ENCODE assay signal across 8 cellular contexts in genomic region chr5:142014911-142015584, GRCh38. TPM values are rescaled to one million over a fixed set of nuclear protein-coding genes. Genes with fewer than 3 reads are reported as not detected.
DNase-seq lines count a peak whose midpoint lies in the region; ATAC-seq and TF ChIP-seq lines count a peak whose summit lies in the region.

No MANE protein-coding gene starts in this region.

- TF ChIP-seq CTCF in retinal pigment epithelial cell (conservative IDR thresholded peaks at IDR 0.05; ENCODE audit: low read depth, low read length): peak; percentile 41

- H3K36me3 Mint-ChIP-seq in activated naive CD4-positive, alpha-beta T cell treated with anti-CD3 and anti-CD28 coated beads for 36 hours (ENCODE audit: low read depth): peaks cover 21% of the 10 kb centered on the region

- DNase-seq in NCI-H524 (lab: John Stamatoyannopoulos, UW) (peak; percentile 23 to 63), NCI-H524 treated with DMSO at 0.1 percent for 48 hours (lab: John Stamatoyannopoulos, UW) (no peak), RPMI7951 (ENCODE audit: low read depth) (peak; percentile 50), glomerular endothelial cell (ENCODE audit: extremely low read depth, low read depth, low spot score) (peak; percentile 64), retinal pigment epithelial cell (ENCODE audit: low read depth) (no peak), NCI-H510A treated with DMSO at 0.1 percent for 48 hours (lab: John Stamatoyannopoulos, UW) (no peak)
- DNase-seq in activated naive CD4-positive, alpha-beta T cell treated with anti-CD3 and anti-CD28 coated beads for 36 hours: peak; percentile 72

- peaks cover 4% of the 10 kb centered on the region for H3K9me3 Mint-ChIP-seq in activated naive CD4-positive, alpha-beta T cell treated with anti-CD3 and anti-CD28 coated beads for 36 hours

- H3K27me3 Mint-ChIP-seq in activated naive CD4-positive, alpha-beta T cell treated with anti-CD3 and anti-CD28 coated beads for 36 hours (ENCODE audit: low read depth): no peaks in the 10 kb centered on the region

- H3K4me3 Mint-ChIP-seq in activated naive CD4-positive, alpha-beta T cell treated with anti-CD3 and anti-CD28 coated beads for 36 hours: peak overlapping the region; percentile 28

- H3K4me1 Mint-ChIP-seq in activated naive CD4-positive, alpha-beta T cell treated with anti-CD3 and anti-CD28 coated beads for 36 hours (ENCODE audit: low read depth): peaks cover 70% of the 10 kb centered on the region

- intact Hi-C loops in activated naive CD4-positive, alpha-beta T cell treated with anti-CD3 and anti-CD28 coated beads for 36 hours (cut with micrococcal nuclease): loop anchor here (1.0 to 10.0 kb wide), 13 partner anchors 8 to 1040 kb away; partner anchors contain the start of genes ARAP3 and SPRY4

- ATAC-seq in HG03460 (IDR thresholded peaks at IDR 0.05; ENCODE audit: unreplicated experiment): peak; percentile 24

- no peak overlapping the region for H3K4me3 ChIP-seq in retinal pigment epithelial cell (ENCODE audit: low read length)

- CTCF ChIA-PET in activated naive CD4-positive, alpha-beta T cell treated with anti-CD3 and anti-CD28 coated beads for 36 hours (lab: Charles Lee): interaction anchor here (0.6 to 12.7 kb wide), 21 partner anchors 8 to 1616 kb away, joined by 3 to 137 read pairs (median 5); partner anchors contain the start of genes NDFIP1, PCDH1, PCDHB9 and RNF14

- H3K27ac Mint-ChIP-seq in activated naive CD4-positive, alpha-beta T cell treated with anti-CD3 and anti-CD28 coated beads for 36 hours: peak overlapping the region; percentile 89

RNA-seq across cellular contexts. Expression of gene GNPDA1, which starts 2.2 kb away (rescaled TPM):
- total RNA-seq in RPMI7951 (2014; rRNA removed; shearing (Covaris generic)): 53.5 and 70.5 TPM in 2 replicates
- total RNA-seq in activated naive CD4-positive, alpha-beta T cell treated with anti-CD3 and anti-CD28 coated beads for 36 hours: 100 to 1,000 TPM; 250 to 259 TPM
- total RNA-seq in glomerular endothelial cell: 75.5 and 130 TPM in 2 replicates

RNA-seq across cellular contexts. Expression of gene RNF14, which starts 46.1 kb away (rescaled TPM):
- total RNA-seq in RPMI7951 (2014; rRNA removed; shearing (Covaris generic)): 65.5 and 66.9 TPM in 2 replicates
- 10 to 100 TPM; 29.8 to 35.6 TPM for total RNA-seq in activated naive CD4-positive, alpha-beta T cell treated with anti-CD3 and anti-CD28 coated beads for 36 hours
- total RNA-seq in glomerular endothelial cell: 49.8 and 82.2 TPM in 2 replicates

RNA-seq across cellular contexts. Expression of gene PCDH12, which starts 57.0 kb away (rescaled TPM):
- not detected in 2 replicates for total RNA-seq in RPMI7951 (2014; rRNA removed; shearing (Covaris generic))
- total RNA-seq in activated naive CD4-positive, alpha-beta T cell treated with anti-CD3 and anti-CD28 coated beads for 36 hours: 1 to 10 TPM in 1 of 2 experiments, under 1 TPM in 1; 0.43 to 1.1 TPM
- 42.8 and 67.3 TPM in 2 replicates for total RNA-seq in glomerular endothelial cell

Comparison
In these comparisons a context has a peak if more than half of its experiments do, and no peak if none do; other contexts are left out.
1. DNase-seq: peak in NCI-H524 (2 of 2), RPMI7951 (single experiment), activated naive CD4-positive, alpha-beta T cell treated with anti-CD3 and anti-CD28 coated beads for 36 hours (single experiment) and glomerular endothelial cell (single experiment); none in NCI-H524 treated with DMSO at 0.1 percent for 48 hours (single experiment), retinal pigment epithelial cell (single experiment) and NCI-H510A treated with DMSO at 0.1 percent for 48 hours (single experiment).
2. RNA of gene PCDH12, which starts 57.0 kb away (total RNA-seq): 42.8 to 67.3 TPM in glomerular endothelial cell; 0.43 to 1.1 TPM in activated naive CD4-positive, alpha-beta T cell treated with anti-CD3 and anti-CD28 coated beads for 36 hours and not detected in RPMI7951; every median in the first group is over 10 times any median in the second.